Comparison of ENCODE assay signal across 15 cellular contexts in genomic region chr13:33757713-33758112, GRCh38.
DNase-seq lines count a peak whose midpoint lies in the region; ATAC-seq, FAIRE-seq and TF ChIP-seq lines count a peak whose summit lies in the region.
"Had no signal": no experiment of that assay in that cellular context is flagged by ENCODE, and none has a peak within 500 bp of the region (broad histone marks: within the 10 kb centered on the region; RNA-seq: fewer than 3 reads in every experiment).

No MANE protein-coding gene starts in this region.

- H3K27ac Mint-ChIP-seq in chondrocyte (ENCODE audit: unreplicated experiment) = no peak overlapping the region
- H3K27ac Mint-ChIP-seq: activated naive CD4-positive, alpha-beta T cell treated with anti-CD3 and anti-CD28 coated beads, Interleukin-2, amount 10 ng/mL, durations not matched to agents 7 days and 5 days; nephron progenitor cell had no signal

- no peaks in the 10 kb centered on the region for H3K9me3 Mint-ChIP-seq in chondrocyte (ENCODE audit: low read depth)
- H3K9me3 Mint-ChIP-seq: activated naive CD4-positive, alpha-beta T cell treated with anti-CD3 and anti-CD28 coated beads, Interleukin-2, amount 10 ng/mL, durations not matched to agents 7 days and 5 days had no signal

- no peak overlapping the region for H3K4me3 Mint-ChIP-seq in chondrocyte (ENCODE audit: unreplicated experiment)
- H3K4me3 Mint-ChIP-seq: activated naive CD4-positive, alpha-beta T cell treated with anti-CD3 and anti-CD28 coated beads, Interleukin-2, amount 10 ng/mL, durations not matched to agents 7 days and 5 days; nephron progenitor cell had no signal

- TF ChIP-seq EP300 in tibial nerve (IDR thresholded peaks at IDR 0.05) = no peak

- peaks cover 7% of the 10 kb centered on the region for H3K4me1 Mint-ChIP-seq in chondrocyte (ENCODE audit: low read depth)
- H3K4me1 Mint-ChIP-seq: activated naive CD4-positive, alpha-beta T cell treated with anti-CD3 and anti-CD28 coated beads, Interleukin-2, amount 10 ng/mL, durations not matched to agents 7 days and 5 days had no signal

- DNase-seq in GM12891 (ENCODE audit: insufficient read length, low spot score) = no peak
- peak; percentile 47 for DNase-seq in NCI-H146 treated with DMSO at 0.1 percent for 48 hours (lab: John Stamatoyannopoulos, UW; ENCODE audit: unreplicated experiment)
- no peak for DNase-seq in tibial nerve (ENCODE audit: low spot score in 2 of 2)
- DNase-seq in NCI-H345 treated with DMSO at 0.1 percent for 48 hours (lab: John Stamatoyannopoulos, UW; ENCODE audit: unreplicated experiment) = no peak
- no peak for DNase-seq in chondrocyte (ENCODE audit: low spot score)
- DNase-seq in RCC 7860 (ENCODE audit: low spot score) = no peak
- DNase-seq: activated naive CD4-positive, alpha-beta T cell treated with anti-CD3 and anti-CD28 coated beads, Interleukin-2, amount 10 ng/mL, durations not matched to agents 7 days and 5 days; GOT3; kidney glomerular epithelial cell; NCI-H2171 treated with DMSO at 0.1 percent for 48 hours; nephron progenitor cell; SK-N-SH had no signal

- no peaks in the 10 kb centered on the region for H3K9me3 ChIP-seq in tibial nerve
- H3K9me3 ChIP-seq: SK-N-SH had no signal

- H3K4me1 ChIP-seq in tibial nerve = no peaks in the 10 kb centered on the region

- ATAC-seq in GM21360 (IDR thresholded peaks at IDR 0.05; ENCODE audit: unreplicated experiment) = peak; percentile 72
- peak; percentile 55 for ATAC-seq in HG03045 (IDR thresholded peaks at IDR 0.05; ENCODE audit: unreplicated experiment)

- TF ChIP-seq CTCF in tibial nerve (IDR thresholded peaks at IDR 0.05) (no peak), chondrocyte (IDR thresholded peaks at IDR 0.05) (no peak)

- no peaks in the 10 kb centered on the region for H3K36me3 ChIP-seq in tibial nerve

- H3K27me3 Mint-ChIP-seq in chondrocyte (ENCODE audit: low read depth) = no peaks in the 10 kb centered on the region
- H3K27me3 Mint-ChIP-seq: activated naive CD4-positive, alpha-beta T cell treated with anti-CD3 and anti-CD28 coated beads, Interleukin-2, amount 10 ng/mL, durations not matched to agents 7 days and 5 days had no signal

- H3K27me3 ChIP-seq in tibial nerve = no peaks in the 10 kb centered on the region

- 77 to 85% methylated on average over 2 of the region's 2 CpGs for WGBS in tibial nerve, 2 donors

- no peak overlapping the region for H3K27ac ChIP-seq in tibial nerve

- no peak overlapping the region for H3K4me3 ChIP-seq in tibial nerve

- H3K36me3 Mint-ChIP-seq in chondrocyte (ENCODE audit: low read depth) = no peaks in the 10 kb centered on the region
- H3K36me3 Mint-ChIP-seq: activated naive CD4-positive, alpha-beta T cell treated with anti-CD3 and anti-CD28 coated beads, Interleukin-2, amount 10 ng/mL, durations not matched to agents 7 days and 5 days had no signal

- FAIRE-seq in GM12891 (lab: Jason Lieb, UNC) (peak; percentile 81), RCC 7860 (lab: Jason Lieb, UNC) (no peak)
- FAIRE-seq: colon had no signal

- TF ChIP-seq POLR2A in GM12891 (IDR thresholded peaks at IDR 0.05; ENCODE audit: low read depth, low read length) (no peak), tibial nerve (IDR thresholded peaks at IDR 0.05) (no peak)

TF ChIP-seq in GM12891, 5 proteins besides CTCF, POLR2A, EP300 and RAD21:
- TF ChIP-seq POLR2AphosphoS5 (IDR thresholded peaks at IDR 0.05; ENCODE audit: low read depth, low read length) = no peak
- TF ChIP-seq TAF1 (IDR thresholded peaks at IDR 0.05; ENCODE audit: low read depth, low read length) = no peak
- TF ChIP-seq SPI1 (IDR thresholded peaks at IDR 0.05; ENCODE audit: low read depth, low read length) = peak; percentile 79
TF ChIP-seq in GM12891: peak in this region for 1.
